In the genomic region with DNA sequence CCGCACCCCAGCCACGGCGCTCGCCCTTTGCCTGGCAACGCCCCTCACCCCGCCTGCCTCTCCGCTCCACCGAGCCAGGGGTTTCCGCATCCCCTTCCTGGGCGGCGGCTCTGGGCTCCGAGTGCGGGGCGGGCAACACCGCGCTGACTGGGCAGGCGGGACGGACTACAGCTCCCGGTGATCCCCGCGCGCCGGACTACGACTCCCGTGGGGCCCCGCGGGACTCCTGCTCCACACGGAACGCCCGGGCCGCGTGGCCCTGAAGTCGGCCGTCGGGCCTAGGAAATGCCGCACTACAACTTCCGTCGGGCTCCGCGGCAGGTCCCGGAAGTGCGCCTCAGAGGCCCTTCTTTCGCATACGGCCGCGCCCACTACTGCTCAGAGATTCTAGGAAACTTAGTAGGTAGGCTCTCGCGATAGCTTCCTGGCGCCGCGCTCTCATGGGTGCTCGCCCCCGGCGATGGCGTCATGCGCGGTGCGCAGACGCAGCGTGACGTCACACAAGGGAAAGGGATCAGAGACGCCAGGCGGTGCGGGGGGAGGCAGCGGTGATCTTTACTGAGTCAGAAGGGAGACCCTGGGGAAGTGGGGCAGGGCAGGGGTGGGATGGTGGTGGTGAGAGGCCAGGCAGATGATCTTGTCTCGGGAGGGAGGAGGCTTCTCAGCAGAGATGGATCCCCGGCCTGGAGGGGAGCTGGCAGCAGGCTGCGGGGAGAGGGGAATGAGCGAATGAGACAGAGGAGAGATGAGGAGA, we compare ENCODE assay signal across 8 cellular contexts. TPM values are rescaled to one million over a fixed set of nuclear protein-coding genes. Genes with fewer than 3 reads are reported as not detected.
DNase-seq lines count a peak whose midpoint lies in the region; ATAC-seq and TF ChIP-seq lines count a peak whose summit lies in the region.

A gene with protein sequence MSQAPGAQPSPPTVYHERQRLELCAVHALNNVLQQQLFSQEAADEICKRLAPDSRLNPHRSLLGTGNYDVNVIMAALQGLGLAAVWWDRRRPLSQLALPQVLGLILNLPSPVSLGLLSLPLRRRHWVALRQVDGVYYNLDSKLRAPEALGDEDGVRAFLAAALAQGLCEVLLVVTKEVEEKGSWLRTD (minus strand): TSS at position 123 of the 754 bp plus-strand sequence. CDS start 760 bp downstream, outside the sequence.

- H3K4me3 ChIP-seq in GM12875 (ENCODE audit: low read depth, low read length) (peak within 1 kb of the TSS; percentile 75), cardiac muscle cell (peak within 1 kb of the TSS; percentile 30), parathyroid adenoma (ENCODE audit: low read depth, low read length) (peak within 1 kb of the TSS; percentile 86), tibial nerve (peak within 1 kb of the TSS; percentile 60 to 92 (median 75))

- H2AFZ ChIP-seq in parathyroid adenoma: peak within 1 kb of the TSS; percentile 98

- no peaks in the 10 kb centered on the region for H3K36me3 Mint-ChIP-seq in T-cell

- peak within 1 kb of the TSS; percentile 35 for H3K27ac ChIP-seq in adipose tissue (ENCODE audit: low read depth, low read length)
- peak within 1 kb of the TSS; percentile 39 for H3K27ac ChIP-seq in cardiac muscle cell
- H3K27ac ChIP-seq in parathyroid adenoma: peak within 1 kb of the TSS; percentile 80
- peak within 1 kb of the TSS; percentile 49 to 92 (median 88) for H3K27ac ChIP-seq in tibial nerve

- peaks cover 33% of the 10 kb centered on the region for H3K4me1 ChIP-seq in cardiac muscle cell (ENCODE audit: low read depth)
- H3K4me1 ChIP-seq in parathyroid adenoma: peaks cover 13% of the 10 kb centered on the region
- H3K4me1 ChIP-seq in tibial nerve: peaks cover 0 to 34% (median 10%) of the 10 kb centered on the region in 4 donors

- TF ChIP-seq CTCF in GM12875 (IDR thresholded peaks at IDR 0.05; ENCODE audit: borderline replicate concordance, insufficient read depth, low read depth, low read length) (no peak), cardiac muscle cell (IDR thresholded peaks at IDR 0.05; ENCODE audit: low read depth, low read length) (no peak), parathyroid adenoma (IDR thresholded peaks at IDR 0.05) (no peak), tibial nerve (IDR thresholded peaks at IDR 0.05) (peak in 2 of 5 experiments; percentile 22 to 54)

- H3K4me1 Mint-ChIP-seq in T-cell: peaks cover 14 to 25% (median 18%) of the 10 kb centered on the region in 3 donors

- no peaks in the 10 kb centered on the region for H3K36me3 ChIP-seq in cardiac muscle cell
- H3K36me3 ChIP-seq in parathyroid adenoma (ENCODE audit: control insufficient read depth, insufficient read depth, low read length): no peaks in the 10 kb centered on the region
- peaks cover 0 to 10% (median 0%) of the 10 kb centered on the region in 3 donors for H3K36me3 ChIP-seq in tibial nerve

- H3K4me2 ChIP-seq in parathyroid adenoma (ENCODE audit: low read length): peak within 1 kb of the TSS; percentile 96

- DNase-seq in NCI-H1436 treated with DMSO at 0.1 percent for 48 hours (lab: John Stamatoyannopoulos, UW): peak; percentile 99
- DNase-seq in T-cell: peak; percentile 92 to 99 (median 97)
- peak; percentile 99 to 100 for DNase-seq in cardiac muscle cell (ENCODE audit: low read depth in 1 of 2, low spot score in 1 of 2)
- DNase-seq in tibial nerve (ENCODE audit: low spot score in 2 of 2): peak; percentile 97 to 98

- peak; percentile 93 to 97 for TF ChIP-seq EP300 in tibial nerve (IDR thresholded peaks at IDR 0.05)

- no peaks in the 10 kb centered on the region for H3K9me3 Mint-ChIP-seq in T-cell

- H3K9me3 ChIP-seq in cardiac muscle cell (ENCODE audit: low read depth): no peaks in the 10 kb centered on the region
- H3K9me3 ChIP-seq in parathyroid adenoma (ENCODE audit: control insufficient read depth, low read length): no peaks in the 10 kb centered on the region
- H3K9me3 ChIP-seq in tibial nerve: no peaks in the 10 kb centered on the region

- POLR2A ChIA-PET in T-cell (lab: Charles Lee): interaction anchor here in 1 of 2 donors (0.6 to 0.7 kb wide), 2 partner anchors 38 to 135 kb away, joined by 3 to 4 read pairs; no protein-coding TSS in a partner anchor

- CTCF ChIA-PET in T-cell (lab: Charles Lee): interaction anchor here in 1 of 2 donors (0.6 to 1.0 kb wide), 3 partner anchors 17 to 182 kb away, joined by 3 read pairs; a partner anchor contains a TSS

- peak within 1 kb of the TSS; percentile 95 to 98 for H3K27ac Mint-ChIP-seq in T-cell

- peak; percentile 12 to 57 for TF ChIP-seq POLR2A in tibial nerve (IDR thresholded peaks at IDR 0.05)

- ATAC-seq in HG02798 (IDR thresholded peaks at IDR 0.05; ENCODE audit: poor library complexity, unreplicated experiment) (peak; percentile 91), T-cell (replicated peaks in 1 of 4) (peak; percentile 91 to 97 (median 95))

- H3K9ac ChIP-seq in parathyroid adenoma: peak within 1 kb of the TSS; percentile 23

- peaks cover 0 to 12% of the 10 kb centered on the region in 2 donors for H3K27me3 Mint-ChIP-seq in T-cell

- H3K79me2 ChIP-seq in parathyroid adenoma: no peaks in the 10 kb centered on the region

- 1 to 2% (median 2%) methylated on average over 69 of the region's 69 CpGs for WGBS in adipose tissue, 3 donors
- WGBS in tibial nerve, 2 donors: 1 to 2% methylated on average over 51 to 69 of the region's 69 CpGs

- H3K4me3 Mint-ChIP-seq in T-cell: peak within 1 kb of the TSS; percentile 72 to 92 (median 84)

- H3K27me3 ChIP-seq in cardiac muscle cell: no peaks in the 10 kb centered on the region
- no peaks in the 10 kb centered on the region for H3K27me3 ChIP-seq in parathyroid adenoma (ENCODE audit: control insufficient read depth, insufficient read depth, low read length)
- H3K27me3 ChIP-seq in tibial nerve: no peaks in the 10 kb centered on the region

RNA-seq across cellular contexts. Expression of the gene that starts here (rescaled TPM):
- total RNA-seq in T-cell (10 to 100 TPM; 15.4 to 45.7 (median 40.6) TPM), cardiac muscle cell (21.4 and 25.4 TPM in 2 replicates), tibial nerve (10 to 100 TPM; 32.3 to 52.2 (median 38.8) TPM)
- polyA plus RNA-seq in adipose tissue (10 to 100 TPM; 34.9 to 61.6 (median 56.8) TPM), cardiac muscle cell (29.5 and 44.8 TPM in 2 replicates)

Comparison
In these comparisons a context has a peak if more than half of its experiments do, and no peak if none do; other contexts are left out.
1. Peak in every context shown above with its lines: DNase-seq, ATAC-seq, H3K4me3 ChIP-seq and H3K27ac ChIP-seq.
2. H3K4me3 ChIP-seq: peak in every context shown above with its lines; median percentile 86 in parathyroid adenoma; 75 in GM12875; 75 in tibial nerve; 30 in cardiac muscle cell.
3. H3K27ac ChIP-seq: peak in every context shown above with its lines; median percentile 88 in tibial nerve; 80 in parathyroid adenoma; 39 in cardiac muscle cell; 35 in adipose tissue.